ENCODE assay signal across 1 cellular context in genomic region chr16:53465606-53466290, GRCh38.
TF ChIP-seq lines count a peak whose summit lies in the region.

No MANE protein-coding gene starts in this region.

TF ChIP-seq in K562, 482 proteins besides CTCF, POLR2A, EP300 and RAD21:
- TF ChIP-seq SMAD4 (CRISPR knock-in tag; conservative IDR thresholded peaks at IDR 0.05) (no peak), JUND (IDR thresholded peaks at IDR 0.05; ENCODE audit: borderline replicate concordance, low read depth, low read length) (peak; percentile 83), JUND (tag; IDR thresholded peaks at IDR 0.05; ENCODE audit: borderline replicate concordance, low read depth, low read length) (peak; percentile 68; the same call in 2 of the 3 replicates), CBFA2T3 (IDR thresholded peaks at IDR 0.05) (peak; percentile 58), FOSL1 (tag; conservative IDR thresholded peaks at IDR 0.05) (peak; percentile 82), ATF3 (IDR thresholded peaks at IDR 0.05) (peak; percentile 70; the same call in 1 of the 2 replicates), ATF3 (CRISPR knock-in tag; conservative IDR thresholded peaks at IDR 0.05) (no peak), GTF2A2 (tag; IDR thresholded peaks at IDR 0.05) (no peak), SMARCE1 (IDR thresholded peaks at IDR 0.05) (peak; percentile 44; the same call in 1 of the 2 replicates), FOS (IDR thresholded peaks at IDR 0.05; ENCODE audit: extremely low read depth, insufficient read length) (peak; percentile 24), DPF2 (IDR thresholded peaks at IDR 0.05) (peak; percentile 65), RFX1 (IDR thresholded peaks at IDR 0.05) (no peak), ZNF143 (CRISPR knock-in tag; IDR thresholded peaks at IDR 0.05) (no peak), JUN (IDR thresholded peaks at IDR 0.05; ENCODE audit: borderline replicate concordance, low read depth, low read length) (0 out of 2 replicates have a peak, but pooled peaks have one; percentile 33), JUN (CRISPR knock-in tag; IDR thresholded peaks at IDR 0.05; ENCODE audit: borderline replicate concordance) (no peak), ARID3B (CRISPR knock-in tag; IDR thresholded peaks at IDR 0.05; ENCODE audit: borderline replicate concordance) (no peak), ARID1B (IDR thresholded peaks at IDR 0.05) (peak; percentile 73), TCF3 (CRISPR knock-in tag; IDR thresholded peaks at IDR 0.05) (peak; percentile 39; the same call in 1 of the 2 replicates), SMARCA4 (IDR thresholded peaks at IDR 0.05) (0 out of 2 replicates have a peak, but pooled peaks have one; percentile 62), TEAD4 (IDR thresholded peaks at IDR 0.05; ENCODE audit: low read length) (peak; percentile 43; the same call in 1 of the 2 replicates), TEAD4 (CRISPR knock-in tag; IDR thresholded peaks at IDR 0.05; ENCODE audit: borderline replicate concordance) (no peak), NFIC (IDR thresholded peaks at IDR 0.05) (peak; percentile 93)
